15 cellular contexts compared by ENCODE assay signal in genomic region chr2:62785216-62785615, GRCh38.
A peak's percentile ranks its signal among the peaks of the same experiment; 100 is the strongest.
DNase-seq lines count a peak whose midpoint lies in the region; ATAC-seq and TF ChIP-seq lines count a peak whose summit lies in the region.
"Had no signal": no experiment of that assay in that cellular context is flagged by ENCODE, and none has a peak within 500 bp of the region (broad histone marks: within the 10 kb centered on the region; RNA-seq: fewer than 3 reads in every experiment).

No MANE protein-coding gene starts in this region.

- POLR2A ChIA-PET in activated CD8-positive, alpha-beta T cell treated with anti-CD3 and anti-CD28 coated beads for 36 hours (lab: Charles Lee) = no interaction called here
- POLR2A ChIA-PET in activated CD8-positive, alpha-beta T cell treated with anti-CD3 and anti-CD28 coated beads, Interleukin-2, amount 10 ng/mL, durations not matched to agents 7 days and 5 days (lab: Charles Lee) = no interaction called here

- no peaks in the 10 kb centered on the region for H3K27me3 ChIP-seq in RWPE2 (ENCODE audit: insufficient read depth, poor library complexity, severe bottlenecking)
- H3K27me3 ChIP-seq: ascending aorta had no signal

- no peaks in the 10 kb centered on the region for H3K27me3 Mint-ChIP-seq in activated CD8-positive, alpha-beta T cell treated with anti-CD3 and anti-CD28 coated beads for 36 hours
- H3K27me3 Mint-ChIP-seq in activated CD8-positive, alpha-beta T cell treated with anti-CD3 and anti-CD28 coated beads, Interleukin-2, amount 10 ng/mL, durations not matched to agents 7 days and 5 days (ENCODE audit: low read depth) = no peaks in the 10 kb centered on the region
- H3K27me3 Mint-ChIP-seq in osteocyte (ENCODE audit: unreplicated experiment) = no peaks in the 10 kb centered on the region
- H3K27me3 Mint-ChIP-seq: activated B cell treated with CpG ODN at 0.5 μM for 24 hours had no signal

- ATAC-seq in activated CD8-positive, alpha-beta T cell treated with anti-CD3 and anti-CD28 coated beads for 36 hours = peak; percentile 24
- no peak for ATAC-seq in activated CD8-positive, alpha-beta T cell treated with anti-CD3 and anti-CD28 coated beads, Interleukin-2, amount 10 ng/mL, durations not matched to agents 7 days and 5 days
- ATAC-seq in HG02798 (IDR thresholded peaks at IDR 0.05; ENCODE audit: poor library complexity, unreplicated experiment) (peak; percentile 57), RWPE2 (ENCODE audit: low read depth) (peak; percentile 42), GM19452 (IDR thresholded peaks at IDR 0.05; ENCODE audit: unreplicated experiment) (no peak)
- peak; percentile 65 for ATAC-seq in stimulated activated naive CD8-positive, alpha-beta T cell treated with anti-CD3 and anti-CD28 coated beads, Interleukin-15, Interleukin-2, amounts not matched to agents 100 U/mL and 50 U/mL, for 24 hours
- ATAC-seq: activated T-cell treated with anti-CD3 and anti-CD28 coated beads, Interleukin-2, amount 50 U/mL, for 4 hours; left colon had no signal

- no peak for DNase-seq in activated CD8-positive, alpha-beta T cell treated with anti-CD3 and anti-CD28 coated beads for 36 hours
- DNase-seq in activated CD8-positive, alpha-beta T cell treated with anti-CD3 and anti-CD28 coated beads, Interleukin-2, amount 10 ng/mL, durations not matched to agents 7 days and 5 days = no peak
- DNase-seq in RWPE2 (ENCODE audit: low spot score) (no peak), osteocyte (ENCODE audit: extremely low spot score, unreplicated experiment) (no peak)
- DNase-seq in stimulated activated naive CD8-positive, alpha-beta T cell treated with anti-CD3 and anti-CD28 coated beads, Interleukin-15, Interleukin-2, amounts not matched to agents 100 U/mL and 50 U/mL, for 24 hours = no peak
- DNase-seq in activated CD8-positive, alpha-beta memory T cell treated with anti-CD3 and anti-CD28 coated beads, Interleukin-2, amount 50 U/mL, for 4 hours = no peak
- DNase-seq: activated B cell treated with CpG ODN at 0.5 μM for 24 hours; activated T-cell treated with anti-CD3 and anti-CD28 coated beads, Interleukin-2, amount 50 U/mL, for 4 hours; head of caudate nucleus; left colon; NK-92 treated with Interleukin-12 subunit alpha and Interleukin-12 subunit beta, amount 100 ng/mL, for 24 hours; SK-N-SH had no signal

- peaks cover 4% of the 10 kb centered on the region for H3K36me3 Mint-ChIP-seq in activated CD8-positive, alpha-beta T cell treated with anti-CD3 and anti-CD28 coated beads for 36 hours (ENCODE audit: low read depth)
- H3K36me3 Mint-ChIP-seq in activated CD8-positive, alpha-beta T cell treated with anti-CD3 and anti-CD28 coated beads, Interleukin-2, amount 10 ng/mL, durations not matched to agents 7 days and 5 days (ENCODE audit: low read depth) = peaks cover 3% of the 10 kb centered on the region
- H3K36me3 Mint-ChIP-seq in osteocyte (ENCODE audit: unreplicated experiment) = peaks cover 2% of the 10 kb centered on the region

- peaks cover 5% of the 10 kb centered on the region for H3K9me3 Mint-ChIP-seq in activated CD8-positive, alpha-beta T cell treated with anti-CD3 and anti-CD28 coated beads for 36 hours
- H3K9me3 Mint-ChIP-seq in activated CD8-positive, alpha-beta T cell treated with anti-CD3 and anti-CD28 coated beads, Interleukin-2, amount 10 ng/mL, durations not matched to agents 7 days and 5 days (ENCODE audit: insufficient read depth) = no peaks in the 10 kb centered on the region
- no peaks in the 10 kb centered on the region for H3K9me3 Mint-ChIP-seq in osteocyte (ENCODE audit: unreplicated experiment)

- H3K4me1 Mint-ChIP-seq in activated CD8-positive, alpha-beta T cell treated with anti-CD3 and anti-CD28 coated beads for 36 hours (ENCODE audit: low read depth) = peaks cover 20% of the 10 kb centered on the region
- H3K4me1 Mint-ChIP-seq in activated CD8-positive, alpha-beta T cell treated with anti-CD3 and anti-CD28 coated beads, Interleukin-2, amount 10 ng/mL, durations not matched to agents 7 days and 5 days (ENCODE audit: low read depth) = peaks cover 4% of the 10 kb centered on the region
- no peaks in the 10 kb centered on the region for H3K4me1 Mint-ChIP-seq in osteocyte (ENCODE audit: unreplicated experiment)
- H3K4me1 Mint-ChIP-seq: activated B cell treated with CpG ODN at 0.5 μM for 24 hours had no signal

- no peak overlapping the region for H3K4me3 Mint-ChIP-seq in activated CD8-positive, alpha-beta T cell treated with anti-CD3 and anti-CD28 coated beads for 36 hours
- no peak overlapping the region for H3K4me3 Mint-ChIP-seq in activated CD8-positive, alpha-beta T cell treated with anti-CD3 and anti-CD28 coated beads, Interleukin-2, amount 10 ng/mL, durations not matched to agents 7 days and 5 days
- no peak overlapping the region for H3K4me3 Mint-ChIP-seq in osteocyte (ENCODE audit: unreplicated experiment)
- H3K4me3 Mint-ChIP-seq: activated B cell treated with CpG ODN at 0.5 μM for 24 hours; activated T-cell treated with anti-CD3 and anti-CD28 coated beads, Interleukin-2, amount 50 U/mL, for 4 hours had no signal

- no peak overlapping the region for H3K27ac Mint-ChIP-seq in activated CD8-positive, alpha-beta T cell treated with anti-CD3 and anti-CD28 coated beads for 36 hours
- H3K27ac Mint-ChIP-seq in activated CD8-positive, alpha-beta T cell treated with anti-CD3 and anti-CD28 coated beads, Interleukin-2, amount 10 ng/mL, durations not matched to agents 7 days and 5 days = no peak overlapping the region
- no peak overlapping the region for H3K27ac Mint-ChIP-seq in osteocyte (ENCODE audit: unreplicated experiment)
- H3K27ac Mint-ChIP-seq: activated B cell treated with CpG ODN at 0.5 μM for 24 hours had no signal

- peaks cover 16% of the 10 kb centered on the region for H3K36me3 ChIP-seq in RWPE2 (ENCODE audit: low read depth)
- H3K36me3 ChIP-seq: ascending aorta had no signal

- no peak overlapping the region for H3K27ac ChIP-seq in RWPE2 (ENCODE audit: poor library complexity, severe bottlenecking)
- H3K27ac ChIP-seq: ascending aorta had no signal

- CTCF ChIA-PET in activated CD8-positive, alpha-beta T cell treated with anti-CD3 and anti-CD28 coated beads for 36 hours (lab: Charles Lee) = no interaction called here
- CTCF ChIA-PET in activated CD8-positive, alpha-beta T cell treated with anti-CD3 and anti-CD28 coated beads, Interleukin-2, amount 10 ng/mL, durations not matched to agents 7 days and 5 days (lab: Charles Lee) = interaction anchor here (1.2 kb wide), 1 partner anchor 10 kb away, joined by 3 read pairs; no protein-coding TSS in a partner anchor

- intact Hi-C loops in activated CD8-positive, alpha-beta T cell treated with anti-CD3 and anti-CD28 coated beads for 36 hours (cut with micrococcal nuclease) = no loop called here

- H3K4me3 ChIP-seq in RWPE2 (ENCODE audit: severe bottlenecking) = no peak overlapping the region
- H3K4me3 ChIP-seq: ascending aorta had no signal

- peaks cover 24% of the 10 kb centered on the region for H3K4me1 ChIP-seq in RWPE2 (ENCODE audit: insufficient read depth, poor library complexity, severe bottlenecking)
- H3K4me1 ChIP-seq: ascending aorta had no signal

- H3K9me3 ChIP-seq in RWPE2 (ENCODE audit: severe bottlenecking) = peaks cover 4% of the 10 kb centered on the region
- H3K9me3 ChIP-seq: ascending aorta, SK-N-SH had no signal

- no peak for TF ChIP-seq CTCF in activated CD8-positive, alpha-beta T cell treated with anti-CD3 and anti-CD28 coated beads for 36 hours (IDR thresholded peaks at IDR 0.05)
- TF ChIP-seq CTCF in RWPE2 (IDR thresholded peaks at IDR 0.05; ENCODE audit: poor library complexity, severe bottlenecking) = no peak
- no peak for TF ChIP-seq CTCF in osteocyte (IDR thresholded peaks at IDR 0.05)

Comparison
In these comparisons a context has a peak if more than half of its experiments do, and no peak if none do; other contexts are left out.
1. ATAC-seq: peak in activated CD8-positive, alpha-beta T cell treated with anti-CD3 and anti-CD28 coated beads for 36 hours (single experiment), HG02798 (single experiment), RWPE2 (single experiment) and stimulated activated naive CD8-positive, alpha-beta T cell treated with anti-CD3 and anti-CD28 coated beads, Interleukin-15, Interleukin-2, amounts not matched to agents 100 U/mL and 50 U/mL, for 24 hours (single experiment); none in activated CD8-positive, alpha-beta T cell treated with anti-CD3 and anti-CD28 coated beads, Interleukin-2, amount 10 ng/mL, durations not matched to agents 7 days and 5 days (single experiment) and GM19452 (single experiment).